In genomic region chr11:70687716-70688115, GRCh38 we compare ENCODE assay signal across 36 cellular contexts.
"Had no signal": no experiment of that assay in that cellular context is flagged by ENCODE, and none has a peak within 500 bp of the region (broad histone marks: within the 10 kb centered on the region; RNA-seq: fewer than 3 reads in every experiment).

No MANE protein-coding gene starts in this region.

- H3K27me3 ChIP-seq: ascending aorta, cardiac muscle cell, MG63, Peyer's patch had no signal

- H3K27ac ChIP-seq: ascending aorta, cardiac muscle cell, Peyer's patch had no signal

- DNase-seq: activated CD4-positive, alpha-beta memory T cell treated with anti-CD3 and anti-CD28 coated beads, Interleukin-2, amount 10 ng/mL, durations not matched to agents 7 days and 5 days; activated CD4-positive, alpha-beta T cell treated with anti-CD3 and anti-CD28 coated beads for 36 hours; activated CD4-positive, alpha-beta T cell treated with anti-CD3 and anti-CD28 coated beads, Interleukin-2, amount 50 U/mL, for 1 hour; activated CD8-positive, alpha-beta memory T cell treated with anti-CD3 and anti-CD28 coated beads for 24 hours; activated effector memory CD4-positive, alpha-beta T cell treated with anti-CD3 and anti-CD28 coated beads, Interleukin-2, amount 50 U/mL, for 16 hours; activated naive CD4-positive, alpha-beta T cell; activated naive CD4-positive, alpha-beta T cell treated with anti-CD3 and anti-CD28 coated beads, Interleukin-2, amount 50 U/mL, for 16 hours; activated naive CD8-positive, alpha-beta T cell treated with anti-CD3 and anti-CD28 coated beads for 36 hours; activated T-cell treated with anti-CD3 and anti-CD28 coated beads, Interleukin-2, amount 50 U/mL, for 1 hour; activated T-cell treated with anti-CD3 and anti-CD28 coated beads, Interleukin-2, amount 50 U/mL, for 72 hours; amniotic stem cell; Kasumi-1; KG1; MG63; NCI-H1048; NCI-H1105 treated with DMSO at 0.1 percent for 48 hours; NCI-H1436; NCI-H1694; NCI-H1930; NCI-H2081 treated with DMSO at 0.1 percent for 48 hours; NCI-H345; NCI-H524 treated with DMSO at 0.1 percent for 48 hours; NK-92 treated with Interleukin-12 subunit alpha and Interleukin-12 subunit beta, amount 100 ng/mL, for 24 hours; PC-3; Peyer's patch; RPMI8226; SW 1271; T-helper 1 cell; T-helper 2 cell; T1000 had no signal

- ATAC-seq: activated CD4-positive, alpha-beta T cell treated with anti-CD3 and anti-CD28 coated beads for 36 hours; activated CD4-positive, CD25-positive, alpha-beta regulatory T cell treated with anti-CD3 and anti-CD28 coated beads, Interleukin-2, amount 50 U/mL, for 24 hours; activated T-cell treated with anti-CD3 and anti-CD28 coated beads, Interleukin-2, amount 50 U/mL, for 72 hours; activated T-helper 17 cell treated with anti-CD3 and anti-CD28 coated beads, Interleukin-2, amount 50 U/mL, for 72 hours; PC-3; WTC11 had no signal

- H3K9me3 ChIP-seq: ascending aorta, MG63, Peyer's patch had no signal

- H3K4me1 ChIP-seq: ascending aorta, Peyer's patch had no signal

- FAIRE-seq: TTC549 had no signal

- H3K36me3 ChIP-seq: ascending aorta, cardiac muscle cell, MG63, Peyer's patch had no signal

- H3K4me3 ChIP-seq: ascending aorta, cardiac muscle cell, MG63, Peyer's patch had no signal
